Comparison of ENCODE assay signal across 16 cellular contexts in genomic region chr12:18551703-18552102, GRCh38.
A peak's percentile ranks its signal among the peaks of the same experiment; 100 is the strongest.
DNase-seq lines count a peak whose midpoint lies in the region; ATAC-seq, FAIRE-seq and TF ChIP-seq lines count a peak whose summit lies in the region.
"Had no signal": no experiment of that assay in that cellular context is flagged by ENCODE, and none has a peak within 500 bp of the region (broad histone marks: within the 10 kb centered on the region; RNA-seq: fewer than 3 reads in every experiment).

No MANE protein-coding gene starts in this region.

- no peaks in the 10 kb centered on the region for H3F3A ChIP-seq in GM23338 (replicated peaks; ENCODE audit: low read depth)
- H3F3A ChIP-seq in neural progenitor cell (ENCODE audit: low read depth): no peaks in the 10 kb centered on the region

- H3K23me2 ChIP-seq in H1 (ENCODE audit: low read depth, low read length): no peaks in the 10 kb centered on the region

- no peak overlapping the region for H4K91ac ChIP-seq in H1 (replicated peaks; ENCODE audit: insufficient read length, low read length)

- H3K9ac ChIP-seq in H1 (replicated peaks in 1 of 4; ENCODE audit: extremely low read depth in 1 of 4, low read depth in 3 of 4, low read length in 3 of 4): no peak overlapping the region
- no peak overlapping the region for H3K9ac ChIP-seq in neural progenitor cell

- DNase-seq in GM23338 (ENCODE audit: low spot score): peak; percentile 6
- DNase-seq in H1 (ENCODE audit: low read depth in 1 of 2, low spot score in 2 of 2): no peak
- DNase-seq in glutamatergic neuron: no peak
- DNase-seq in neural progenitor cell (ENCODE audit: low spot score): no peak
- no peak for DNase-seq in ACHN
- DNase-seq in activated CD8-positive, alpha-beta memory T cell treated with anti-CD3 and anti-CD28 coated beads, Interleukin-2, amount 10 ng/mL, durations not matched to agents 7 days and 5 days: no peak
- no peak for DNase-seq in progenitor cell of endocrine pancreas (ENCODE audit: low spot score, unreplicated experiment)
- no peak for DNase-seq in GM10266 (ENCODE audit: extremely low spot score)
- DNase-seq: C1 segment of cervical spinal cord; CD4-positive, alpha-beta T cell; DMS153; DND-41; GF-D8; H7 had no signal

- H3K27ac Mint-ChIP-seq in GM23338 (no peak overlapping the region), glutamatergic neuron (ENCODE audit: unreplicated experiment) (peak overlapping the region; percentile 45), neural progenitor cell (no peak overlapping the region), progenitor cell of endocrine pancreas (no peak overlapping the region)
- no peak overlapping the region for H3K27ac Mint-ChIP-seq in activated CD8-positive, alpha-beta memory T cell treated with anti-CD3 and anti-CD28 coated beads, Interleukin-2, amount 10 ng/mL, durations not matched to agents 7 days and 5 days
- H3K27ac Mint-ChIP-seq: B cell; CD4-positive, alpha-beta T cell had no signal

- no peak overlapping the region for H4K8ac ChIP-seq in H1 (ENCODE audit: extremely low read depth, insufficient read depth, low read length)

- H2BK5ac ChIP-seq in H1 (ENCODE audit: low read depth, low read length): no peak overlapping the region

- H2BK15ac ChIP-seq in H1 (ENCODE audit: low read length): no peak overlapping the region

- no peak overlapping the region for H2AK5ac ChIP-seq in H1 (ENCODE audit: low read depth, low read length)

- H3K4me2 ChIP-seq in GM23338: no peak overlapping the region
- no peak overlapping the region for H3K4me2 ChIP-seq in H1 (ENCODE audit: insufficient read depth in 1 of 2, low read depth in 2 of 2, low read length in 2 of 2)
- no peak overlapping the region for H3K4me2 ChIP-seq in neural progenitor cell

- TF ChIP-seq POLR2A in H1 (IDR thresholded peaks at IDR 0.05; ENCODE audit: control extremely low read depth in 1 of 2, low read depth in 2 of 2, low read length in 2 of 2): no peak

- H3K4ac ChIP-seq in H1 (replicated peaks; ENCODE audit: insufficient read length, low read depth, low read length): no peak overlapping the region

- no peaks in the 10 kb centered on the region for H3K79me2 ChIP-seq in GM23338 (replicated peaks; ENCODE audit: insufficient read depth)
- H3K79me2 ChIP-seq in H1 (ENCODE audit: control insufficient read depth in 1 of 2, insufficient read depth in 2 of 2, low read length in 2 of 2): no peaks in the 10 kb centered on the region
- no peaks in the 10 kb centered on the region for H3K79me2 ChIP-seq in neural progenitor cell (ENCODE audit: low read depth)

- H3K9me3 Mint-ChIP-seq in GM23338 (no peaks in the 10 kb centered on the region), glutamatergic neuron (ENCODE audit: unreplicated experiment) (peaks cover 1% of the 10 kb centered on the region), neural progenitor cell (no peaks in the 10 kb centered on the region), progenitor cell of endocrine pancreas (ENCODE audit: low read depth) (no peaks in the 10 kb centered on the region)
- H3K9me3 Mint-ChIP-seq in activated CD8-positive, alpha-beta memory T cell treated with anti-CD3 and anti-CD28 coated beads, Interleukin-2, amount 10 ng/mL, durations not matched to agents 7 days and 5 days (ENCODE audit: low read depth): no peaks in the 10 kb centered on the region

- no peak overlapping the region for H3K23ac ChIP-seq in H1 (ENCODE audit: insufficient read length)

- H3K56ac ChIP-seq in H1 (replicated peaks; ENCODE audit: insufficient read length, low read depth, low read length): no peak overlapping the region

- H3K27me3 ChIP-seq in GM23338 (ENCODE audit: insufficient read depth) (no peaks in the 10 kb centered on the region), H1 (replicated peaks in 1 of 4; ENCODE audit: control insufficient read depth in 3 of 4, extremely low read depth in 1 of 4, insufficient read depth in 3 of 4, low read length in 3 of 4) (no peaks in the 10 kb centered on the region), neural progenitor cell (no peaks in the 10 kb centered on the region)

- H3K4me1 ChIP-seq in GM23338 (ENCODE audit: insufficient read depth): no peaks in the 10 kb centered on the region
- peaks cover 0 to 3% (median 0%) of the 10 kb centered on the region in 4 experiments; a peak in 1 of 7 replicates for H3K4me1 ChIP-seq in H1 (replicated peaks in 1 of 4; ENCODE audit: control insufficient read depth in 3 of 4, insufficient read depth in 4 of 4, low read length in 3 of 4)
- H3K4me1 ChIP-seq in neural progenitor cell: no peaks in the 10 kb centered on the region

- ATAC-seq in GM23338: no peak
- no peak for ATAC-seq in activated CD8-positive, alpha-beta memory T cell treated with anti-CD3 and anti-CD28 coated beads, Interleukin-2, amount 10 ng/mL, durations not matched to agents 7 days and 5 days

- H3K36me3 ChIP-seq in GM23338 (ENCODE audit: insufficient read depth) (no peaks in the 10 kb centered on the region), H1 (ENCODE audit: control insufficient read depth in 2 of 4, insufficient read depth in 4 of 4, low read length in 3 of 4) (no peaks in the 10 kb centered on the region), neural progenitor cell (no peaks in the 10 kb centered on the region)

- TF ChIP-seq RAD21 in H1 (IDR thresholded peaks at IDR 0.05 in 1 of 2, conservative IDR thresholded peaks at IDR 0.05 in 1 of 2; ENCODE audit: low read depth in 2 of 2, low read length in 2 of 2): no peak

- no peak overlapping the region for H3K27ac ChIP-seq in GM23338 (ENCODE audit: low read depth)
- H3K27ac ChIP-seq in H1 (ENCODE audit: low read depth, low read length): no peak overlapping the region
- no peak overlapping the region for H3K27ac ChIP-seq in neural progenitor cell

- no peaks in the 10 kb centered on the region for H3K27me3 Mint-ChIP-seq in GM23338 (ENCODE audit: insufficient read depth, low read depth, poor library complexity)
- H3K27me3 Mint-ChIP-seq in glutamatergic neuron (ENCODE audit: unreplicated experiment): no peaks in the 10 kb centered on the region
- H3K27me3 Mint-ChIP-seq in neural progenitor cell (ENCODE audit: insufficient read depth, low read depth): no peaks in the 10 kb centered on the region
- H3K27me3 Mint-ChIP-seq in activated CD8-positive, alpha-beta memory T cell treated with anti-CD3 and anti-CD28 coated beads, Interleukin-2, amount 10 ng/mL, durations not matched to agents 7 days and 5 days: no peaks in the 10 kb centered on the region
- no peaks in the 10 kb centered on the region for H3K27me3 Mint-ChIP-seq in progenitor cell of endocrine pancreas
- H3K27me3 Mint-ChIP-seq: B cell; CD4-positive, alpha-beta T cell had no signal

- in situ Hi-C loops in ACHN (cut with HindIII; ENCODE audit: low pct_ligation_motif_present, low pct_unique_long_range_greater_than_20kb, low sequenced_read_pairs): no loop called here

- no peaks in the 10 kb centered on the region for H3K79me1 ChIP-seq in H1 (ENCODE audit: low read depth, low read length)

- CTCF ChIA-PET in H1 (lab: Charles Lee; ENCODE audit: partially characterized antibody): interaction anchor here (0.7 to 2.6 kb wide), 9 partner anchors 9 to 272 kb away, joined by 3 to 7 read pairs (median 4); no protein-coding TSS in a partner anchor
- CTCF ChIA-PET in activated CD8-positive, alpha-beta memory T cell treated with anti-CD3 and anti-CD28 coated beads, Interleukin-2, amount 10 ng/mL, durations not matched to agents 7 days and 5 days (lab: Charles Lee): no interaction called here

- H3K9me2 ChIP-seq in GM23338 (ENCODE audit: insufficient read depth): 0 out of 2 replicates have a peak, but pooled peaks cover 6% of the 10 kb centered on the region

- H3K4me3 ChIP-seq in GM23338 (no peak overlapping the region), H1 (ENCODE audit: extremely low read depth in 1 of 4, insufficient read depth in 2 of 4, low read depth in 3 of 4, low read length in 4 of 4) (no peak overlapping the region), neural progenitor cell (no peak overlapping the region)

- H2BK12ac ChIP-seq in H1 (ENCODE audit: low read depth, low read length): no peak overlapping the region

- H3K4me3 Mint-ChIP-seq in GM23338 (no peak overlapping the region), glutamatergic neuron (ENCODE audit: unreplicated experiment) (no peak overlapping the region), neural progenitor cell (no peak overlapping the region), progenitor cell of endocrine pancreas (ENCODE audit: low read depth) (no peak overlapping the region)
- no peak overlapping the region for H3K4me3 Mint-ChIP-seq in activated CD8-positive, alpha-beta memory T cell treated with anti-CD3 and anti-CD28 coated beads, Interleukin-2, amount 10 ng/mL, durations not matched to agents 7 days and 5 days
- H3K4me3 Mint-ChIP-seq: B cell; CD4-positive, alpha-beta T cell had no signal

- H2AFZ ChIP-seq in GM23338 (peak overlapping the region; percentile 77; the same call in 1 of the 2 replicates), H1 (ENCODE audit: low read length) (peak overlapping the region; percentile 11; the same call in 1 of the 2 replicates), neural progenitor cell (replicated peaks) (peak overlapping the region; percentile 35)

- H3K9me3 ChIP-seq in H1 (ENCODE audit: insufficient read depth in 2 of 2, low read depth in 1 of 2, low read length in 1 of 2) (no peaks in the 10 kb centered on the region), neural progenitor cell (ENCODE audit: low read depth) (no peaks in the 10 kb centered on the region)

- TF ChIP-seq CTCF in GM23338 (conservative IDR thresholded peaks at IDR 0.05; ENCODE audit: low read depth in 2 of 2) (no peak), H1 (IDR thresholded peaks at IDR 0.05; ENCODE audit: control extremely low read depth in 1 of 3, insufficient read depth in 1 of 3, low read depth in 1 of 3, low read length in 3 of 3) (no peak), glutamatergic neuron (IDR thresholded peaks at IDR 0.05; ENCODE audit: partially characterized antibody, unreplicated experiment) (no peak), neural progenitor cell (IDR thresholded peaks at IDR 0.05) (no peak), progenitor cell of endocrine pancreas (IDR thresholded peaks at IDR 0.05; ENCODE audit: unreplicated experiment) (no peak), GM10266 (IDR thresholded peaks at IDR 0.05; ENCODE audit: control insufficient read depth, insufficient read depth, low read depth, missing control alignments) (no peak)

- H2BK20ac ChIP-seq in H1 (ENCODE audit: low read length): no peak overlapping the region

- no peak for TF ChIP-seq EP300 in H1 (IDR thresholded peaks at IDR 0.05; ENCODE audit: borderline replicate concordance in 1 of 2, low read depth in 2 of 2, low read length in 2 of 2)

- 91% methylated on average over 2 of the region's 2 CpGs; no CpG with 5 or more reads in 1 of the 2 experiments for WGBS in H1 (ENCODE audit: extremely low coverage in 1 of 2, insufficient coverage in 1 of 2, insufficient read length in 1 of 2, insufficient replicate concordance in 2 of 2, low coverage in 1 of 2, low lambda C conversion rate in 2 of 2, missing lambda C conversion rate in 1 of 2), 2 experiments

- no peak for FAIRE-seq in H1 (lab: Jason Lieb, UNC)
- FAIRE-seq: GM18507 had no signal

- no peak overlapping the region for H3K18ac ChIP-seq in H1 (ENCODE audit: extremely low read depth, low read length)

- no peak overlapping the region for H4K5ac ChIP-seq in H1 (ENCODE audit: insufficient read length, low read depth, low read length)

- H3K4me1 Mint-ChIP-seq in GM23338 (peaks cover 14% of the 10 kb centered on the region; the same call in 2 of the 3 replicates), glutamatergic neuron (ENCODE audit: low read depth, unreplicated experiment) (peaks cover 24% of the 10 kb centered on the region), neural progenitor cell (no peaks in the 10 kb centered on the region), progenitor cell of endocrine pancreas (ENCODE audit: low read depth) (no peaks in the 10 kb centered on the region)
- no peaks in the 10 kb centered on the region for H3K4me1 Mint-ChIP-seq in activated CD8-positive, alpha-beta memory T cell treated with anti-CD3 and anti-CD28 coated beads, Interleukin-2, amount 10 ng/mL, durations not matched to agents 7 days and 5 days
- H3K4me1 Mint-ChIP-seq: B cell had no signal

- no peaks in the 10 kb centered on the region for H4K20me1 ChIP-seq in GM23338 (replicated peaks; ENCODE audit: insufficient read depth)
- H4K20me1 ChIP-seq in H1 (replicated peaks in 1 of 2; ENCODE audit: control insufficient read depth in 1 of 2, insufficient read depth in 2 of 2, low read length in 2 of 2): no peaks in the 10 kb centered on the region
- no peaks in the 10 kb centered on the region for H4K20me1 ChIP-seq in neural progenitor cell (ENCODE audit: low read depth)

- H3K36me3 Mint-ChIP-seq in GM23338 (ENCODE audit: low read depth) (no peaks in the 10 kb centered on the region), glutamatergic neuron (ENCODE audit: unreplicated experiment) (no peaks in the 10 kb centered on the region), neural progenitor cell (no peaks in the 10 kb centered on the region), progenitor cell of endocrine pancreas (ENCODE audit: insufficient read depth) (peaks cover 2% of the 10 kb centered on the region)
- no peaks in the 10 kb centered on the region for H3K36me3 Mint-ChIP-seq in activated CD8-positive, alpha-beta memory T cell treated with anti-CD3 and anti-CD28 coated beads, Interleukin-2, amount 10 ng/mL, durations not matched to agents 7 days and 5 days

- no peak overlapping the region for H3K14ac ChIP-seq in H1 (ENCODE audit: insufficient read length)

- no peak overlapping the region for H2BK120ac ChIP-seq in H1 (replicated peaks; ENCODE audit: low read depth, low read length)

- POLR2A ChIA-PET in H1 (lab: Charles Lee; ENCODE audit: partially characterized antibody): no interaction called here

Comparison
In these comparisons a context has a peak if more than half of its experiments do, and no peak if none do; other contexts are left out.
1. H2AFZ ChIP-seq: peak in every context shown above with its lines; median percentile 77 in GM23338; 35 in neural progenitor cell; 11 in H1.